In the genomic region with DNA sequence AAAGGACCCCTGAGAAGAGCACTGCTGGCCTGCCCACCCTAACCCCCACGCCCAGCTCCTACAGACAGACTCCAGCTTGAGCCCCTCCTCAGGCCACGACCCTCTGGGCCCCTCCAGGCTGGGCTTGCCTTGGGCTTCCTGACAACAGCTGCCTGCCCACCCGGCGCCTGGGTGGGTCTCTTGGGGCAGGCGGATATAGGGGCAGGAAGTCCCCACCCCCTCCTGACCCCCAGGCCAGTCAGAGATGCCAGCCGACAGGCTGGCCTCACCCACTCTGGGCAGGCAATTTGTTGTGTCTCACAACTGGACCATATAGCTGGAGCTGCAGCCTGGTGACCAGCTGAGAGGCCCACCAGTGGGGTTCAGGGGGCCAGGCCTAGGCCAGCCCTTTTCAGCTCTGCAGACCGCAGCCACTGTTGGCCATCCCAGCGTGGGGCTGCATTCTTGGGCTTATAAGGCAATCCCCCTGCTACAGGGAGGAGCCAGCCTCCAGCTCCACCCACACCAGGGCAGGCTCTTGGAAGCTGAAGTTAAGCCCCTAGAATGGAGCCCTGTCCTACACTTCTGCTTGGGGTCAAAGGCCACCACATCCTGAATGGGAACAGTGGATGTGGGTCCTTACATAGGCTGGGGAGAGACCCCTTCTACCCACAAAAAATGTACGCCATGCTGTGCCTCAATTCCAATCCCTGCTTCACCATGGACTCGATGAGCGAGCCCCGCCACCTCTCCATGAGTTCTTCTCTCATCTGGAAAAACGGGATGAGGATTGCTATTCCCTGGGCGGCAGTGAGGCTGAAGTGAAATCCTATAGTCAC, we compare ENCODE assay signal across 2 cellular contexts.
TF ChIP-seq lines count a peak whose summit lies in the region.

No MANE protein-coding gene starts in this region.

TF ChIP-seq in GM23338, 12 proteins besides CTCF, POLR2A, EP300 and RAD21 (continued from another document):
- TF ChIP-seq CREB1 (CRISPR knock-in tag; IDR thresholded peaks at IDR 0.05; ENCODE audit: low read depth) (no peak), POLR2AphosphoS5 (IDR thresholded peaks at IDR 0.05; ENCODE audit: low read depth) (no peak), EZH2phosphoT487 (IDR thresholded peaks at IDR 0.05; ENCODE audit: unreplicated experiment) (no peak), JUNB (IDR thresholded peaks at IDR 0.05; ENCODE audit: unreplicated experiment) (no peak), EZH2 (IDR thresholded peaks at IDR 0.05; ENCODE audit: low read depth, unreplicated experiment) (no peak), ZNF114 (CRISPR knock-in tag; IDR thresholded peaks at IDR 0.05) (no peak)
- TF ChIP-seq, protein P1, sequence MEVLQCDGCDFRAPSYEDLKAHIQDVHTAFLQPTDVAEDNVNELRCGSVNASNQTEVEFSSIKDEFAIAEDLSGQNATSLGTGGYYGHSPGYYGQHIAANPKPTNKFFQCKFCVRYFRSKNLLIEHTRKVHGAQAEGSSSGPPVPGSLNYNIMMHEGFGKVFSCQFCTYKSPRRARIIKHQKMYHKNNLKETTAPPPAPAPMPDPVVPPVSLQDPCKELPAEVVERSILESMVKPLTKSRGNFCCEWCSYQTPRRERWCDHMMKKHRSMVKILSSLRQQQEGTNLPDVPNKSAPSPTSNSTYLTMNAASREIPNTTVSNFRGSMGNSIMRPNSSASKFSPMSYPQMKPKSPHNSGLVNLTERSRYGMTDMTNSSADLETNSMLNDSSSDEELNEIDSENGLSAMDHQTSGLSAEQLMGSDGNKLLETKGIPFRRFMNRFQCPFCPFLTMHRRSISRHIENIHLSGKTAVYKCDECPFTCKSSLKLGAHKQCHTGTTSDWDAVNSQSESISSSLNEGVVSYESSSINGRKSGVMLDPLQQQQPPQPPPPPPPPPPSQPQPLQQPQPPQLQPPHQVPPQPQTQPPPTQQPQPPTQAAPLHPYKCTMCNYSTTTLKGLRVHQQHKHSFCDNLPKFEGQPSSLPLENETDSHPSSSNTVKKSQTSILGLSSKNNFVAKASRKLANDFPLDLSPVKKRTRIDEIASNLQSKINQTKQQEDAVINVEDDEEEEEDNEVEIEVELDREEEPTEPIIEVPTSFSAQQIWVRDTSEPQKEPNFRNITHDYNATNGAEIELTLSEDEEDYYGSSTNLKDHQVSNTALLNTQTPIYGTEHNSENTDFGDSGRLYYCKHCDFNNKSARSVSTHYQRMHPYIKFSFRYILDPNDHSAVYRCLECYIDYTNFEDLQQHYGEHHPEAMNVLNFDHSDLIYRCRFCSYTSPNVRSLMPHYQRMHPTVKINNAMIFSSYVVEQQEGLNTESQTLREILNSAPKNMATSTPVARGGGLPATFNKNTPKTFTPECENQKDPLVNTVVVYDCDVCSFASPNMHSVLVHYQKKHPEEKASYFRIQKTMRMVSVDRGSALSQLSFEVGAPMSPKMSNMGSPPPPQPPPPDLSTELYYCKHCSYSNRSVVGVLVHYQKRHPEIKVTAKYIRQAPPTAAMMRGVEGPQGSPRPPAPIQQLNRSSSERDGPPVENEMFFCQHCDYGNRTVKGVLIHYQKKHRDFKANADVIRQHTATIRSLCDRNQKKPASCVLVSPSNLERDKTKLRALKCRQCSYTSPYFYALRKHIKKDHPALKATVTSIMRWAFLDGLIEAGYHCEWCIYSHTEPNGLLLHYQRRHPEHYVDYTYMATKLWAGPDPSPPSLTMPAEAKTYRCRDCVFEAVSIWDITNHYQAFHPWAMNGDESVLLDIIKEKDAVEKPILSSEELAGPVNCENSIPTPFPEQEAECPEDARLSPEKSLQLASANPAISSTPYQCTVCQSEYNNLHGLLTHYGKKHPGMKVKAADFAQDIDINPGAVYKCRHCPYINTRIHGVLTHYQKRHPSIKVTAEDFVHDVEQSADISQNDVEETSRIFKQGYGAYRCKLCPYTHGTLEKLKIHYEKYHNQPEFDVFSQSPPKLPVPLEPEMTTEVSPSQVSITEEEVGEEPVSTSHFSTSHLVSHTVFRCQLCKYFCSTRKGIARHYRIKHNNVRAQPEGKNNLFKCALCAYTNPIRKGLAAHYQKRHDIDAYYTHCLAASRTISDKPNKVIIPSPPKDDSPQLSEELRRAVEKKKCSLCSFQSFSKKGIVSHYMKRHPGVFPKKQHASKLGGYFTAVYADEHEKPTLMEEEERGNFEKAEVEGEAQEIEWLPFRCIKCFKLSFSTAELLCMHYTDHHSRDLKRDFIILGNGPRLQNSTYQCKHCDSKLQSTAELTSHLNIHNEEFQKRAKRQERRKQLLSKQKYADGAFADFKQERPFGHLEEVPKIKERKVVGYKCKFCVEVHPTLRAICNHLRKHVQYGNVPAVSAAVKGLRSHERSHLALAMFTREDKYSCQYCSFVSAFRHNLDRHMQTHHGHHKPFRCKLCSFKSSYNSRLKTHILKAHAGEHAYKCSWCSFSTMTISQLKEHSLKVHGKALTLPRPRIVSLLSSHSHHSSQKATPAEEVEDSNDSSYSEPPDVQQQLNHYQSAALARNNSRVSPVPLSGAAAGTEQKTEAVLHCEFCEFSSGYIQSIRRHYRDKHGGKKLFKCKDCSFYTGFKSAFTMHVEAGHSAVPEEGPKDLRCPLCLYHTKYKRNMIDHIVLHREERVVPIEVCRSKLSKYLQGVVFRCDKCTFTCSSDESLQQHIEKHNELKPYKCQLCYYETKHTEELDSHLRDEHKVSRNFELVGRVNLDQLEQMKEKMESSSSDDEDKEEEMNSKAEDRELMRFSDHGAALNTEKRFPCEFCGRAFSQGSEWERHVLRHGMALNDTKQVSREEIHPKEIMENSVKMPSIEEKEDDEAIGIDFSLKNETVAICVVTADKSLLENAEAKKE (CRISPR knock-in tag; IDR thresholded peaks at IDR 0.05) = no peak
- TF ChIP-seq, protein P2, sequence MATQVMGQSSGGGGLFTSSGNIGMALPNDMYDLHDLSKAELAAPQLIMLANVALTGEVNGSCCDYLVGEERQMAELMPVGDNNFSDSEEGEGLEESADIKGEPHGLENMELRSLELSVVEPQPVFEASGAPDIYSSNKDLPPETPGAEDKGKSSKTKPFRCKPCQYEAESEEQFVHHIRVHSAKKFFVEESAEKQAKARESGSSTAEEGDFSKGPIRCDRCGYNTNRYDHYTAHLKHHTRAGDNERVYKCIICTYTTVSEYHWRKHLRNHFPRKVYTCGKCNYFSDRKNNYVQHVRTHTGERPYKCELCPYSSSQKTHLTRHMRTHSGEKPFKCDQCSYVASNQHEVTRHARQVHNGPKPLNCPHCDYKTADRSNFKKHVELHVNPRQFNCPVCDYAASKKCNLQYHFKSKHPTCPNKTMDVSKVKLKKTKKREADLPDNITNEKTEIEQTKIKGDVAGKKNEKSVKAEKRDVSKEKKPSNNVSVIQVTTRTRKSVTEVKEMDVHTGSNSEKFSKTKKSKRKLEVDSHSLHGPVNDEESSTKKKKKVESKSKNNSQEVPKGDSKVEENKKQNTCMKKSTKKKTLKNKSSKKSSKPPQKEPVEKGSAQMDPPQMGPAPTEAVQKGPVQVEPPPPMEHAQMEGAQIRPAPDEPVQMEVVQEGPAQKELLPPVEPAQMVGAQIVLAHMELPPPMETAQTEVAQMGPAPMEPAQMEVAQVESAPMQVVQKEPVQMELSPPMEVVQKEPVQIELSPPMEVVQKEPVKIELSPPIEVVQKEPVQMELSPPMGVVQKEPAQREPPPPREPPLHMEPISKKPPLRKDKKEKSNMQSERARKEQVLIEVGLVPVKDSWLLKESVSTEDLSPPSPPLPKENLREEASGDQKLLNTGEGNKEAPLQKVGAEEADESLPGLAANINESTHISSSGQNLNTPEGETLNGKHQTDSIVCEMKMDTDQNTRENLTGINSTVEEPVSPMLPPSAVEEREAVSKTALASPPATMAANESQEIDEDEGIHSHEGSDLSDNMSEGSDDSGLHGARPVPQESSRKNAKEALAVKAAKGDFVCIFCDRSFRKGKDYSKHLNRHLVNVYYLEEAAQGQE (IDR thresholded peaks at IDR 0.05; ENCODE audit: unreplicated experiment) = no peak

TF ChIP-seq in neural cell, 6 proteins besides CTCF, POLR2A, EP300 and RAD21:
- TF ChIP-seq, protein P2 (IDR thresholded peaks at IDR 0.05; ENCODE audit: borderline replicate concordance) = no peak
